In genomic region chr3:115814778-115815380, GRCh38 we compare ENCODE assay signal across 8 cellular contexts.
A peak's percentile ranks its signal among the peaks of the same experiment; 100 is the strongest.
DNase-seq lines count a peak whose midpoint lies in the region; ATAC-seq and TF ChIP-seq lines count a peak whose summit lies in the region.

No MANE protein-coding gene starts in this region.

- TF ChIP-seq POLR2A in GM18505 (IDR thresholded peaks at IDR 0.05; ENCODE audit: borderline replicate concordance, extremely low read depth, insufficient read depth, insufficient read length) (no peak), ovary (IDR thresholded peaks at IDR 0.05) (no peak), upper lobe of left lung (IDR thresholded peaks at IDR 0.05) (no peak)

- no peak for TF ChIP-seq EP300 in Ishikawa (IDR thresholded peaks at IDR 0.05; ENCODE audit: borderline replicate concordance)
- TF ChIP-seq EP300 in ovary (IDR thresholded peaks at IDR 0.05) = no peak
- TF ChIP-seq EP300 in upper lobe of left lung (IDR thresholded peaks at IDR 0.05) = no peak

- no peak overlapping the region for H3K27ac ChIP-seq in SJCRH30
- no peak overlapping the region for H3K27ac ChIP-seq in ovary
- H3K27ac ChIP-seq in upper lobe of left lung = no peak overlapping the region

- intact Hi-C loops in ovary (cut with DNase I) = no loop called here

- peak; percentile 70 to 87 (median 73) for TF ChIP-seq CTCF in ovary (IDR thresholded peaks at IDR 0.05)
- peak; percentile 65 to 83 (median 82) for TF ChIP-seq CTCF in upper lobe of left lung (IDR thresholded peaks at IDR 0.05)

- H3K4me3 ChIP-seq in SJCRH30 (no peak overlapping the region), ovary (no peak overlapping the region), upper lobe of left lung (no peak overlapping the region)

- H3K36me3 ChIP-seq in SJCRH30 (no peaks in the 10 kb centered on the region), ovary (no peaks in the 10 kb centered on the region), upper lobe of left lung (no peaks in the 10 kb centered on the region)

- peak; percentile 87 for TF ChIP-seq RAD21 in Ishikawa (IDR thresholded peaks at IDR 0.05; ENCODE audit: low read depth)

- no peaks in the 10 kb centered on the region for H3K9me3 ChIP-seq in SJCRH30 (replicated peaks)
- H3K9me3 ChIP-seq in ovary = no peaks in the 10 kb centered on the region
- no peaks in the 10 kb centered on the region for H3K9me3 ChIP-seq in upper lobe of left lung

- H3K27me3 ChIP-seq in SJCRH30 (peaks cover 4% of the 10 kb centered on the region; the same call in 1 of the 2 replicates), ovary (no peaks in the 10 kb centered on the region), upper lobe of left lung (no peaks in the 10 kb centered on the region)

- DNase-seq in AG08395 (ENCODE audit: low spot score) = peak; percentile 76
- peak; percentile 50 to 86 for DNase-seq in SJCRH30
- peak; percentile 51 for DNase-seq in activated gamma-delta T cell treated with anti-CD3 and anti-CD28 coated beads, Interleukin-2, amount 50 U/mL, for 16 hours (ENCODE audit: low read depth)
- peak; percentile 55 for DNase-seq in germinal center (ENCODE audit: low spot score)
- peak; percentile 53 to 82 (median 74) for DNase-seq in ovary
- peak in 1 of 2 donors; percentile 66 for DNase-seq in upper lobe of left lung

- 12 to 19% (median 13%) methylated on average over 8 of the region's 8 CpGs for WGBS in ovary, 3 donors
- WGBS in upper lobe of left lung, 2 donors = 17 to 21% methylated on average over 8 of the region's 8 CpGs

- ATAC-seq in GM18505 (IDR thresholded peaks at IDR 0.05; ENCODE audit: unreplicated experiment) (peak; percentile 58), upper lobe of left lung (ENCODE audit: low FRiP score in 2 of 2) (peak; percentile 72 to 91)

- H3K4me1 ChIP-seq in SJCRH30 (no peaks in the 10 kb centered on the region), ovary (ENCODE audit: insufficient read depth) (no peaks in the 10 kb centered on the region), upper lobe of left lung (no peaks in the 10 kb centered on the region)

TF ChIP-seq in Ishikawa, 13 proteins besides CTCF, POLR2A, EP300 and RAD21:
- TF ChIP-seq MAX (IDR thresholded peaks at IDR 0.05) = no peak
- TF ChIP-seq TAF1 (IDR thresholded peaks at IDR 0.05; ENCODE audit: low read depth) = no peak
- TF ChIP-seq EGR1 (IDR thresholded peaks at IDR 0.05) = no peak
- TF ChIP-seq CREB1 (IDR thresholded peaks at IDR 0.05; ENCODE audit: low read depth) = no peak
- no peak for TF ChIP-seq ZBTB7A (IDR thresholded peaks at IDR 0.05; ENCODE audit: low read depth)
- no peak for TF ChIP-seq REST (IDR thresholded peaks at IDR 0.05; ENCODE audit: low read depth)
- no peak for TF ChIP-seq TEAD4 (IDR thresholded peaks at IDR 0.05)
- no peak for TF ChIP-seq NFIC (IDR thresholded peaks at IDR 0.05)
- TF ChIP-seq USF1 (IDR thresholded peaks at IDR 0.05) = no peak
- TF ChIP-seq YY1 (IDR thresholded peaks at IDR 0.05; ENCODE audit: low read depth) = no peak
- TF ChIP-seq TCF12 (IDR thresholded peaks at IDR 0.05; ENCODE audit: low read depth) = no peak
- TF ChIP-seq FOXM1 (IDR thresholded peaks at IDR 0.05; ENCODE audit: borderline replicate concordance, low read depth) = no peak
- TF ChIP-seq CEBPB (IDR thresholded peaks at IDR 0.05) = no peak
TF ChIP-seq in Ishikawa: peak in this region for 0.
